Comparison of ENCODE assay signal across 6 cellular contexts in genomic region chr1:15103211-15103610, GRCh38.
"Had no signal": no experiment of that assay in that cellular context is flagged by ENCODE, and none has a peak within 500 bp of the region (broad histone marks: within the 10 kb centered on the region; RNA-seq: fewer than 3 reads in every experiment).

No MANE protein-coding gene starts in this region.

- ATAC-seq: GM23338, HepG2 had no signal

- H3K4me3 Mint-ChIP-seq: GM23338, H9, IgD-negative memory B cell had no signal

- H3K27ac Mint-ChIP-seq: GM23338, H9, IgD-negative memory B cell had no signal

- DNase-seq: H9, HCEC 1CT, KBM-7 had no signal

- H3K9me3 Mint-ChIP-seq: GM23338, H9 had no signal
